In genomic region chr14:49892301-49892635, GRCh38 we compare ENCODE assay signal across 8 cellular contexts. TPM values are rescaled to one million over a fixed set of nuclear protein-coding genes. Genes with fewer than 3 reads are reported as not detected.
A peak's percentile ranks its signal among the peaks of the same experiment; 100 is the strongest.
DNase-seq lines count a peak whose midpoint lies in the region; ATAC-seq and TF ChIP-seq lines count a peak whose summit lies in the region.

No MANE protein-coding gene starts in this region.

- peaks cover 40% of the 10 kb centered on the region for H3K4me1 Mint-ChIP-seq in CD4-positive, alpha-beta T cell (ENCODE audit: low read depth)
- peaks cover 21% of the 10 kb centered on the region for H3K4me1 Mint-ChIP-seq in activated T-cell treated with anti-CD3 and anti-CD28 coated beads, Interleukin-2, amount 50 U/mL, for 4 hours (ENCODE audit: low read depth)
- H3K4me1 Mint-ChIP-seq in naive thymus-derived CD8-positive, alpha-beta T cell, result peaks cover 21 to 41% (median 35%) of the 10 kb centered on the region in 4 donors

- H3K9me3 Mint-ChIP-seq in CD4-positive, alpha-beta T cell, result no peaks in the 10 kb centered on the region
- no peaks in the 10 kb centered on the region for H3K9me3 Mint-ChIP-seq in activated T-cell treated with anti-CD3 and anti-CD28 coated beads, Interleukin-2, amount 50 U/mL, for 4 hours
- H3K9me3 Mint-ChIP-seq in naive thymus-derived CD8-positive, alpha-beta T cell, result no peaks in the 10 kb centered on the region

- TF ChIP-seq CTCF in CD4-positive, alpha-beta T cell (IDR thresholded peaks at IDR 0.05), result no peak

- peak overlapping the region; percentile 98 for H3K4me3 Mint-ChIP-seq in CD4-positive, alpha-beta T cell
- H3K4me3 Mint-ChIP-seq in activated T-cell treated with anti-CD3 and anti-CD28 coated beads, Interleukin-2, amount 50 U/mL, for 4 hours, result peak overlapping the region; percentile 98
- H3K4me3 Mint-ChIP-seq in naive thymus-derived CD8-positive, alpha-beta T cell, result peak overlapping the region; percentile 92 to 100 (median 98)

- H3K36me3 Mint-ChIP-seq in CD4-positive, alpha-beta T cell (ENCODE audit: low read depth), result peaks cover 43% of the 10 kb centered on the region
- peaks cover 36% of the 10 kb centered on the region for H3K36me3 Mint-ChIP-seq in activated T-cell treated with anti-CD3 and anti-CD28 coated beads, Interleukin-2, amount 50 U/mL, for 4 hours (ENCODE audit: insufficient read depth)
- peaks cover 15 to 42% (median 26%) of the 10 kb centered on the region in 3 donors for H3K36me3 Mint-ChIP-seq in naive thymus-derived CD8-positive, alpha-beta T cell

- H3K27ac Mint-ChIP-seq in CD4-positive, alpha-beta T cell, result peak overlapping the region; percentile 96
- H3K27ac Mint-ChIP-seq in naive thymus-derived CD8-positive, alpha-beta T cell, result peak overlapping the region; percentile 98 to 100 (median 99)

- DNase-seq in CD4-positive, alpha-beta T cell, result peak; percentile 9 to 54 (median 34)
- DNase-seq in NCI-H69 (lab: John Stamatoyannopoulos, UW) (peak; percentile 88), fibroblast of peridontal ligament (ENCODE audit: extremely low read depth) (peak; percentile 93), NK-92 (lab: John Stamatoyannopoulos, UW; ENCODE audit: unreplicated experiment) (no peak)
- peak; percentile 36 for DNase-seq in activated T-cell treated with anti-CD3 and anti-CD28 coated beads, Interleukin-2, amount 50 U/mL, for 4 hours
- DNase-seq in naive thymus-derived CD8-positive, alpha-beta T cell, result peak in 8 of 10 donors; percentile 38 to 77 (median 59)

- intact Hi-C loops in CD4-positive, alpha-beta T cell (cut with DNase I, micrococcal nuclease), result loop anchor here (1.0 to 5.0 kb wide), 11 partner anchors 15 to 190 kb away; no protein-coding TSS in a partner anchor

- no peaks in the 10 kb centered on the region for H3K27me3 ChIP-seq in CD4-positive, alpha-beta T cell (ENCODE audit: control insufficient read depth, insufficient read depth, low read length)

- H3K9me3 ChIP-seq in CD4-positive, alpha-beta T cell (ENCODE audit: control insufficient read depth, low read length), result no peaks in the 10 kb centered on the region

- H3K27ac ChIP-seq in CD4-positive, alpha-beta T cell (ENCODE audit: low read depth, low read length), result peak overlapping the region; percentile 99

- H3K27me3 Mint-ChIP-seq in CD4-positive, alpha-beta T cell, result no peaks in the 10 kb centered on the region
- no peaks in the 10 kb centered on the region for H3K27me3 Mint-ChIP-seq in activated T-cell treated with anti-CD3 and anti-CD28 coated beads, Interleukin-2, amount 50 U/mL, for 4 hours (ENCODE audit: low read depth)
- peaks cover 0 to 1% (median 0%) of the 10 kb centered on the region in 5 donors for H3K27me3 Mint-ChIP-seq in naive thymus-derived CD8-positive, alpha-beta T cell

- peak; percentile 68 for ATAC-seq in CD4-positive, alpha-beta T cell (ENCODE audit: poor library complexity)
- ATAC-seq in GM19035 (IDR thresholded peaks at IDR 0.05; ENCODE audit: unreplicated experiment), result peak; percentile 35
- ATAC-seq in HG03442 (IDR thresholded peaks at IDR 0.05; ENCODE audit: unreplicated experiment), result peak; percentile 21
- ATAC-seq in activated T-cell treated with anti-CD3 and anti-CD28 coated beads, Interleukin-2, amount 50 U/mL, for 4 hours, result no peak
- peak; percentile 56 to 75 for ATAC-seq in naive thymus-derived CD8-positive, alpha-beta T cell

- POLR2A ChIA-PET in CD4-positive, alpha-beta T cell (lab: Charles Lee), result interaction anchor here (0.8 to 3.8 kb wide), 26 partner anchors 12 to 306 kb away, joined by 3 to 78 read pairs (median 9); partner anchors contain the start of genes MGAT2, NEMF, RPL36AL and RPS29
- POLR2A ChIA-PET in naive thymus-derived CD8-positive, alpha-beta T cell (lab: Charles Lee), result interaction anchor here (0.6 to 4.9 kb wide), 39 partner anchors 11 to 335 kb away, joined by 3 to 82 read pairs (median 5); partner anchors contain the start of genes MGAT2, NEMF and VCPKMT

- CTCF ChIA-PET in CD4-positive, alpha-beta T cell (lab: Charles Lee), result interaction anchor here (1.0 to 2.3 kb wide), 11 partner anchors 12 to 170 kb away, joined by 3 to 14 read pairs (median 4); no protein-coding TSS in a partner anchor

RNA-seq across cellular contexts. Expression of gene ARF6, which starts 0.6 kb away (rescaled TPM):
- total RNA-seq in CD4-positive, alpha-beta T cell, result 10 to 100 TPM; 67.2 to 69.7 TPM
- total RNA-seq in activated T-cell treated with anti-CD3 and anti-CD28 coated beads, Interleukin-2, amount 50 U/mL, for 4 hours, result 100 to 1,000 TPM; 134 to 148 (median 143) TPM
- 10 to 100 TPM; 83.9 TPM for total RNA-seq in naive thymus-derived CD8-positive, alpha-beta T cell
- polyA plus RNA-seq in naive thymus-derived CD8-positive, alpha-beta T cell, result 100 to 1,000 TPM in 1 of 3 donors, 10 to 100 TPM in 2; 74.6 to 100 (median 97.6) TPM

RNA-seq across cellular contexts. Expression of gene NEMF, which starts 39.7 kb away (rescaled TPM):
- total RNA-seq in CD4-positive, alpha-beta T cell, result 10 to 100 TPM; 96.0 to 97.7 TPM
- 10 to 100 TPM; 53.0 to 54.0 (median 53.2) TPM for total RNA-seq in activated T-cell treated with anti-CD3 and anti-CD28 coated beads, Interleukin-2, amount 50 U/mL, for 4 hours
- total RNA-seq in naive thymus-derived CD8-positive, alpha-beta T cell, result 100 to 1,000 TPM; 121 to 122 TPM
- polyA plus RNA-seq in naive thymus-derived CD8-positive, alpha-beta T cell, result 10 to 100 TPM; 39.6 to 46.1 (median 43.5) TPM

Comparison
In these comparisons a context has a peak if more than half of its experiments do, and no peak if none do; other contexts are left out.
1. ATAC-seq: peak in CD4-positive, alpha-beta T cell (single experiment), GM19035 (single experiment), HG03442 (single experiment) and naive thymus-derived CD8-positive, alpha-beta T cell (2 of 2); none in activated T-cell treated with anti-CD3 and anti-CD28 coated beads, Interleukin-2, amount 50 U/mL, for 4 hours (0 of 2).
2. Peak in every context shown above with its lines, with median percentiles within 50 percentile points of each other: H3K4me3 Mint-ChIP-seq.